In the genomic region with DNA sequence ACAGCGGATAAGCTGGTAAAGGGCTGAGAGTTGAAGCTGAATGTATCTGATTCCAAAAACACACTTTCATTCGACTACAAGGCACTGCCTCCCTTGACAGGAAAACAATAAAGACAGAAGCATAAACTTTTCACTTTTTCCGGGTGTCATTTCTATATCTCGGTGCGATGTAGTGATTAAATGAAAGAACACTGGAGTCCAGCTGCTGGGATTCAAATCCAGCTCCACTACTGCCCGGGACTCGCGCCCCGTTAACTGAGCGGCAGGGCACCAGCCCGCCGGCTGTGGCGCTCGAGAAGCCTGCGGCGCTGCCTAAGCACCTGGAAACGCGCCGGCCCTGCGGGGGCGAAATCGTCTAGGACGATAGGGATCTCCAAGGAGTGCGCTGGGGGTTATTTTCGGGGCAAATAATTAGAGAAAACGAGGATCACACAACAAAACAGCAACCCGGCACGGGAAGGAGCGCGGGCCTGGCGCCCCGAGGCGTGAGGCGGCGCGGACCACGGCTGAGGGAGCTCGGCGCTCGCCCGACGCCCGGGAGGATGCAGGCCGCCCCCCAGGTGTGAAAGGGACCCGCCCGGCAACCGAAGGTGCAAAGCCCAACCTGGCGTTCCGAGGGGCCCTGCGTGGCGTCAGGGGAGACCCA, we compare ENCODE assay signal across 8 cellular contexts. TPM values are rescaled to one million over a fixed set of nuclear protein-coding genes. Genes with fewer than 3 reads are reported as not detected.
A peak's percentile ranks its signal among the peaks of the same experiment; 100 is the strongest.
DNase-seq lines count a peak whose midpoint lies in the region; ATAC-seq and TF ChIP-seq lines count a peak whose summit lies in the region.

No MANE protein-coding gene starts in this region.

- TF ChIP-seq CTCF in KMS-11 (conservative IDR thresholded peaks at IDR 0.05; ENCODE audit: low read depth, low read length) (peak; percentile 30; the same call in 1 of the 2 replicates), adrenal gland (IDR thresholded peaks at IDR 0.05) (peak; percentile 32 to 54 (median 47)), vagina (IDR thresholded peaks at IDR 0.05) (peak in 2 of 3 experiments; percentile 14 to 23)

- intact Hi-C loops in adrenal gland (cut with DNase I), result no loop called here
- intact Hi-C loops in right cardiac atrium (cut with DNase I), result no loop called here
- intact Hi-C loops in vagina (cut with DNase I), result no loop called here

- ATAC-seq in GM21619 (IDR thresholded peaks at IDR 0.05; ENCODE audit: unreplicated experiment) (peak; percentile 29), right cardiac atrium (peak; percentile 85 to 86)

- H3K79me2 ChIP-seq in KMS-11 (ENCODE audit: insufficient read depth, low read depth), result peaks cover 52% of the 10 kb centered on the region

- no peaks in the 10 kb centered on the region for H3K36me3 ChIP-seq in KMS-11 (ENCODE audit: insufficient read depth)
- H3K36me3 ChIP-seq in adrenal gland (replicated peaks in 1 of 2), result no peaks in the 10 kb centered on the region
- no peaks in the 10 kb centered on the region for H3K36me3 ChIP-seq in vagina

- TF ChIP-seq POLR2A in adrenal gland (IDR thresholded peaks at IDR 0.05) (peak in 1 of 2 donors; percentile 11), vagina (IDR thresholded peaks at IDR 0.05) (no peak)

- H3K4me1 ChIP-seq in KMS-11 (ENCODE audit: low read depth, poor library complexity, severe bottlenecking) (peaks cover 15% of the 10 kb centered on the region), adrenal gland (replicated peaks in 1 of 2) (peaks cover 11 to 17% of the 10 kb centered on the region in 2 donors), right cardiac atrium (ENCODE audit: control insufficient read depth, insufficient read depth, low read length) (no peaks in the 10 kb centered on the region), vagina (peaks cover 21% of the 10 kb centered on the region)

- H3K9ac ChIP-seq in KMS-11, result peak overlapping the region; percentile 88

- WGBS in adrenal gland, 4 donors, result 0 to 1% (median 1%) methylated on average over 32 to 51 of the region's 51 CpGs
- WGBS in right cardiac atrium, result under 1% methylated on average over 51 of the region's 51 CpGs

- H3K27ac ChIP-seq in KMS-11, result peak overlapping the region; percentile 64
- H3K27ac ChIP-seq in adrenal gland, result peak overlapping the region; percentile 84 to 96 (median 93)
- peak overlapping the region; percentile 87 for H3K27ac ChIP-seq in right cardiac atrium (ENCODE audit: low read length)
- H3K27ac ChIP-seq in vagina, result peak overlapping the region; percentile 83

- H2AFZ ChIP-seq in KMS-11 (ENCODE audit: low read depth), result peak overlapping the region; percentile 49; the same call in 1 of the 2 replicates

- H4K20me1 ChIP-seq in KMS-11 (ENCODE audit: insufficient read depth), result peaks cover 7% of the 10 kb centered on the region; the same call in 1 of the 2 replicates

- DNase-seq in DMS53 (lab: John Stamatoyannopoulos, UW) (peak; percentile 88), T follicular helper cell (ENCODE audit: low read depth) (peak; percentile 50), adrenal gland (peak; percentile 70 to 84 (median 76)), right cardiac atrium (peak; percentile 79 to 89 (median 89)), pulmonary artery endothelial cell (ENCODE audit: low read depth, low spot score) (peak; percentile 36), vagina (ENCODE audit: extremely low spot score in 2 of 2) (no peak)

- H3K4me3 ChIP-seq in KMS-11 (IDR thresholded peaks at IDR 0.05; ENCODE audit: insufficient read depth, low read depth, low read length) (no peak overlapping the region), adrenal gland (peak overlapping the region; percentile 79 to 95 (median 86)), right cardiac atrium (ENCODE audit: low read length) (peak overlapping the region; percentile 81), vagina (peak overlapping the region; percentile 74 to 87)

- H3K9me3 ChIP-seq in adrenal gland (replicated peaks in 1 of 3), result no peaks in the 10 kb centered on the region
- no peaks in the 10 kb centered on the region for H3K9me3 ChIP-seq in right cardiac atrium (ENCODE audit: control insufficient read depth, low read length)
- H3K9me3 ChIP-seq in vagina, result no peaks in the 10 kb centered on the region

- peak overlapping the region; percentile 44 for H3K4me2 ChIP-seq in KMS-11

- no peaks in the 10 kb centered on the region for H3K27me3 ChIP-seq in KMS-11 (ENCODE audit: insufficient read depth, low read depth)
- no peaks in the 10 kb centered on the region for H3K27me3 ChIP-seq in adrenal gland
- H3K27me3 ChIP-seq in right cardiac atrium (ENCODE audit: control insufficient read depth, insufficient read depth), result no peaks in the 10 kb centered on the region
- no peaks in the 10 kb centered on the region for H3K27me3 ChIP-seq in vagina

RNA-seq across cellular contexts. Expression of a gene that starts 0.8 kb away (rescaled TPM):
- total RNA-seq in adrenal gland (10 to 100 TPM; 11.2 to 44.5 (median 31.8) TPM), right cardiac atrium (10 to 100 TPM; 27.5 to 37.6 (median 29.9) TPM), pulmonary artery endothelial cell (41.6 and 64.0 TPM in 2 replicates), vagina (42.2 TPM)
- polyA plus RNA-seq in adrenal gland (10 to 100 TPM; 32.7 to 51.0 (median 50.5) TPM), right cardiac atrium (15.3 TPM)

RNA-seq across cellular contexts. Expression of a gene that starts 16.8 kb away (rescaled TPM):
- total RNA-seq in adrenal gland, result 10 to 100 TPM; 13.3 to 29.4 (median 17.9) TPM
- 10 to 100 TPM in 1 of 3 donors, 1 to 10 TPM in 2; 7.9 to 16.8 (median 8.3) TPM for polyA plus RNA-seq in adrenal gland
- total RNA-seq in right cardiac atrium, result 10 to 100 TPM; 10.8 to 13.8 (median 11.9) TPM
- polyA plus RNA-seq in right cardiac atrium, result 5.5 TPM
- 21.7 and 24.4 TPM in 2 replicates for total RNA-seq in pulmonary artery endothelial cell
- 52.1 TPM for total RNA-seq in vagina

Comparison
In these comparisons a context has a peak if more than half of its experiments do, and no peak if none do; other contexts are left out.
1. DNase-seq: peak in DMS53 (single experiment), T follicular helper cell (single experiment), adrenal gland (7 of 7), right cardiac atrium (3 of 3) and pulmonary artery endothelial cell (single experiment); none in vagina (0 of 2).
2. Peak in every context shown above with its lines, with median percentiles within 50 percentile points of each other: H3K27ac ChIP-seq and CTCF ChIP-seq.